In the genomic region with DNA sequence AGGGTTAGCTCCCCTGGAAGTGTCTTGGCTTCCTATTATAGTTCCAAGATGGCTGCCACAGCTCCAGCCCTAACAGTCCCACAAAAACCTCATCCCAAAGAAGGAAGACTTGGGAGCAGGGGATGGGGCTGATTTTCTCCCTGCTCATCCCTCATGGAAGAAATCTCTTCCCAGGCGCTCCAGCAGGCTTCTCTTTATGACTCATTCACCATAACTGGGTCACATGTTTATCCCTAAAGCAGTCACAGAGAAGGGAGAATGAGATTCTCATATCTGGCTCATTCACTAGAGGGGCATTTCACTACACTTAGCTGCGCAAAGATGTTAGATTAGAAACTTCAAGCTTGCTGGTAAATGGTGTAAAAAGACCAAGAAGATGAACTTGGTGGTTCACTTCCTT, we compare ENCODE assay signal across 1 cellular context.
TF ChIP-seq lines count a peak whose summit lies in the region.

No MANE protein-coding gene starts in this region.

TF ChIP-seq in GM23338, 12 proteins besides CTCF, POLR2A, EP300 and RAD21 (continued from another document):
- no peak for TF ChIP-seq STAT1 (IDR thresholded peaks at IDR 0.05; ENCODE audit: unreplicated experiment)
- TF ChIP-seq EZH2 (IDR thresholded peaks at IDR 0.05; ENCODE audit: low read depth, unreplicated experiment): no peak
- TF ChIP-seq, protein P1, sequence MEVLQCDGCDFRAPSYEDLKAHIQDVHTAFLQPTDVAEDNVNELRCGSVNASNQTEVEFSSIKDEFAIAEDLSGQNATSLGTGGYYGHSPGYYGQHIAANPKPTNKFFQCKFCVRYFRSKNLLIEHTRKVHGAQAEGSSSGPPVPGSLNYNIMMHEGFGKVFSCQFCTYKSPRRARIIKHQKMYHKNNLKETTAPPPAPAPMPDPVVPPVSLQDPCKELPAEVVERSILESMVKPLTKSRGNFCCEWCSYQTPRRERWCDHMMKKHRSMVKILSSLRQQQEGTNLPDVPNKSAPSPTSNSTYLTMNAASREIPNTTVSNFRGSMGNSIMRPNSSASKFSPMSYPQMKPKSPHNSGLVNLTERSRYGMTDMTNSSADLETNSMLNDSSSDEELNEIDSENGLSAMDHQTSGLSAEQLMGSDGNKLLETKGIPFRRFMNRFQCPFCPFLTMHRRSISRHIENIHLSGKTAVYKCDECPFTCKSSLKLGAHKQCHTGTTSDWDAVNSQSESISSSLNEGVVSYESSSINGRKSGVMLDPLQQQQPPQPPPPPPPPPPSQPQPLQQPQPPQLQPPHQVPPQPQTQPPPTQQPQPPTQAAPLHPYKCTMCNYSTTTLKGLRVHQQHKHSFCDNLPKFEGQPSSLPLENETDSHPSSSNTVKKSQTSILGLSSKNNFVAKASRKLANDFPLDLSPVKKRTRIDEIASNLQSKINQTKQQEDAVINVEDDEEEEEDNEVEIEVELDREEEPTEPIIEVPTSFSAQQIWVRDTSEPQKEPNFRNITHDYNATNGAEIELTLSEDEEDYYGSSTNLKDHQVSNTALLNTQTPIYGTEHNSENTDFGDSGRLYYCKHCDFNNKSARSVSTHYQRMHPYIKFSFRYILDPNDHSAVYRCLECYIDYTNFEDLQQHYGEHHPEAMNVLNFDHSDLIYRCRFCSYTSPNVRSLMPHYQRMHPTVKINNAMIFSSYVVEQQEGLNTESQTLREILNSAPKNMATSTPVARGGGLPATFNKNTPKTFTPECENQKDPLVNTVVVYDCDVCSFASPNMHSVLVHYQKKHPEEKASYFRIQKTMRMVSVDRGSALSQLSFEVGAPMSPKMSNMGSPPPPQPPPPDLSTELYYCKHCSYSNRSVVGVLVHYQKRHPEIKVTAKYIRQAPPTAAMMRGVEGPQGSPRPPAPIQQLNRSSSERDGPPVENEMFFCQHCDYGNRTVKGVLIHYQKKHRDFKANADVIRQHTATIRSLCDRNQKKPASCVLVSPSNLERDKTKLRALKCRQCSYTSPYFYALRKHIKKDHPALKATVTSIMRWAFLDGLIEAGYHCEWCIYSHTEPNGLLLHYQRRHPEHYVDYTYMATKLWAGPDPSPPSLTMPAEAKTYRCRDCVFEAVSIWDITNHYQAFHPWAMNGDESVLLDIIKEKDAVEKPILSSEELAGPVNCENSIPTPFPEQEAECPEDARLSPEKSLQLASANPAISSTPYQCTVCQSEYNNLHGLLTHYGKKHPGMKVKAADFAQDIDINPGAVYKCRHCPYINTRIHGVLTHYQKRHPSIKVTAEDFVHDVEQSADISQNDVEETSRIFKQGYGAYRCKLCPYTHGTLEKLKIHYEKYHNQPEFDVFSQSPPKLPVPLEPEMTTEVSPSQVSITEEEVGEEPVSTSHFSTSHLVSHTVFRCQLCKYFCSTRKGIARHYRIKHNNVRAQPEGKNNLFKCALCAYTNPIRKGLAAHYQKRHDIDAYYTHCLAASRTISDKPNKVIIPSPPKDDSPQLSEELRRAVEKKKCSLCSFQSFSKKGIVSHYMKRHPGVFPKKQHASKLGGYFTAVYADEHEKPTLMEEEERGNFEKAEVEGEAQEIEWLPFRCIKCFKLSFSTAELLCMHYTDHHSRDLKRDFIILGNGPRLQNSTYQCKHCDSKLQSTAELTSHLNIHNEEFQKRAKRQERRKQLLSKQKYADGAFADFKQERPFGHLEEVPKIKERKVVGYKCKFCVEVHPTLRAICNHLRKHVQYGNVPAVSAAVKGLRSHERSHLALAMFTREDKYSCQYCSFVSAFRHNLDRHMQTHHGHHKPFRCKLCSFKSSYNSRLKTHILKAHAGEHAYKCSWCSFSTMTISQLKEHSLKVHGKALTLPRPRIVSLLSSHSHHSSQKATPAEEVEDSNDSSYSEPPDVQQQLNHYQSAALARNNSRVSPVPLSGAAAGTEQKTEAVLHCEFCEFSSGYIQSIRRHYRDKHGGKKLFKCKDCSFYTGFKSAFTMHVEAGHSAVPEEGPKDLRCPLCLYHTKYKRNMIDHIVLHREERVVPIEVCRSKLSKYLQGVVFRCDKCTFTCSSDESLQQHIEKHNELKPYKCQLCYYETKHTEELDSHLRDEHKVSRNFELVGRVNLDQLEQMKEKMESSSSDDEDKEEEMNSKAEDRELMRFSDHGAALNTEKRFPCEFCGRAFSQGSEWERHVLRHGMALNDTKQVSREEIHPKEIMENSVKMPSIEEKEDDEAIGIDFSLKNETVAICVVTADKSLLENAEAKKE (CRISPR knock-in tag; IDR thresholded peaks at IDR 0.05): no peak
- TF ChIP-seq CREB1 (CRISPR knock-in tag; IDR thresholded peaks at IDR 0.05; ENCODE audit: low read depth): no peak
